Comparison of ENCODE assay signal across 15 cellular contexts in the genomic region with DNA sequence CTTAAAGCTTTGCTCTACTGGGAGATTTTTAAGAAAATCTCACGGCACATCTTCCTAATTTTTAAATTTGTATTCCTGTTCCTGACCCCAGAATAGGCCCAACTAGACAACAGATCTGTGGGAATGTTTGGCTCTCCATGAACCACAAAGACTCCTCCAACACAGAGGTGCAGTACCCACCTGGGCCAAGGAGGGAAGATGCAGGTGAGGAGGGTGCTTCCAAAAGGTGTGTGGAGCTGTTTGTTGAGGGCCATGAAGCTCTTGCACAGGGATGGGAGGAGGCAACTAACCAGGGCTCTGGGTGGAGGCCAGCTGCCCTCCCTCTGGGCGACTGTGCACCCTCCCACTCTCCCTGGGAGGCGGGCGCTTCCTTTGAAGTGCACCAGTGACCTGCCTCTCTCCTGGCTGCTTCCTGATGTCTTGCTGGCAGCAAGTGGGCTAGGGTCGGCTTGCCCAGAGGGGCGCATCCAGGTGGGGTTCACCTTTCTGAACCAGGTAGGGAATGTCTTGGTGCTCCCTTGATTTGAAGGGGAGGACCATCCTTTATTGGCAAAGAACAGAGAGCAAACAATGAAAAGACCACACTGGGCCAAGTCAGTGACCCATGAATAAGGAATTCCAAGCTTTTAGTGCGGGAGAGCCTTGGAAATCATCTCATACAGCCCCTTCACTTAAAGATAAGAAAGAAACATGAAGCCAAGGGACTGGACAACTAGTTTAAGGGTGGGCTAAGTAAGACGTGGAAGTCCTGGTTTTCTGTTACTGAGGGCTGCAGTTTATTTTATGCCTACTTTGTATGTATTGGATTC.
DNase-seq lines count a peak whose midpoint lies in the region; ATAC-seq and TF ChIP-seq lines count a peak whose summit lies in the region.
"Had no signal": no experiment of that assay in that cellular context is flagged by ENCODE, and none has a peak within 500 bp of the region (broad histone marks: within the 10 kb centered on the region; RNA-seq: fewer than 3 reads in every experiment).

No MANE protein-coding gene starts in this region.

- no peak overlapping the region for H2AFZ ChIP-seq in PC-3 (ENCODE audit: low read length)

- no peak overlapping the region for H3K27ac Mint-ChIP-seq in activated naive CD8-positive, alpha-beta T cell treated with anti-CD3 and anti-CD28 coated beads for 36 hours
- H3K27ac Mint-ChIP-seq in activated naive CD4-positive, alpha-beta T cell treated with anti-CD3 and anti-CD28 coated beads, Interleukin-2, amount 10 ng/mL, durations not matched to agents 7 days and 5 days: no peak overlapping the region
- H3K27ac Mint-ChIP-seq: activated CD8-positive, alpha-beta T cell treated with anti-CD3 and anti-CD28 coated beads, Interleukin-2, amount 10 ng/mL, durations not matched to agents 7 days and 5 days; dendritic cell treated with granulocyte-macrophage colony-stimulating factor and Interleukin-4, amounts not matched to agents 40 ng/mL and 50 ng/mL, for 4 days had no signal

- H4K20me1 ChIP-seq in PC-3 (ENCODE audit: low read length): no peaks in the 10 kb centered on the region

- peaks cover 2% of the 10 kb centered on the region for H3K4me1 Mint-ChIP-seq in activated naive CD8-positive, alpha-beta T cell treated with anti-CD3 and anti-CD28 coated beads for 36 hours
- no peaks in the 10 kb centered on the region for H3K4me1 Mint-ChIP-seq in activated naive CD4-positive, alpha-beta T cell treated with anti-CD3 and anti-CD28 coated beads, Interleukin-2, amount 10 ng/mL, durations not matched to agents 7 days and 5 days

- no peak overlapping the region for H3K27ac ChIP-seq in right atrium auricular region
- no peak overlapping the region for H3K27ac ChIP-seq in PC-3 (ENCODE audit: low read length)
- peak overlapping the region in 1 of 2 donors; percentile 8 for H3K27ac ChIP-seq in left lung
- no peak overlapping the region for H3K27ac ChIP-seq in upper lobe of right lung
- H3K27ac ChIP-seq: esophagus squamous epithelium, neutrophil, RWPE1 had no signal

- no peak overlapping the region for H3K4me3 Mint-ChIP-seq in activated naive CD8-positive, alpha-beta T cell treated with anti-CD3 and anti-CD28 coated beads for 36 hours
- H3K4me3 Mint-ChIP-seq in activated naive CD4-positive, alpha-beta T cell treated with anti-CD3 and anti-CD28 coated beads, Interleukin-2, amount 10 ng/mL, durations not matched to agents 7 days and 5 days: no peak overlapping the region
- H3K4me3 Mint-ChIP-seq: activated CD8-positive, alpha-beta T cell treated with anti-CD3 and anti-CD28 coated beads, Interleukin-2, amount 10 ng/mL, durations not matched to agents 7 days and 5 days; dendritic cell treated with granulocyte-macrophage colony-stimulating factor and Interleukin-4, amounts not matched to agents 40 ng/mL and 50 ng/mL, for 4 days had no signal

- CTCF ChIA-PET in PC-3 (lab: Charles Lee): no interaction called here
- CTCF ChIA-PET in activated naive CD4-positive, alpha-beta T cell treated with anti-CD3 and anti-CD28 coated beads, Interleukin-2, amount 10 ng/mL, durations not matched to agents 7 days and 5 days (lab: Charles Lee): no interaction called here

- no peaks in the 10 kb centered on the region for H3K9me2 ChIP-seq in PC-3 (replicated peaks; ENCODE audit: low read length)

- no peaks in the 10 kb centered on the region for H3K36me3 Mint-ChIP-seq in activated naive CD8-positive, alpha-beta T cell treated with anti-CD3 and anti-CD28 coated beads for 36 hours
- no peaks in the 10 kb centered on the region for H3K36me3 Mint-ChIP-seq in activated naive CD4-positive, alpha-beta T cell treated with anti-CD3 and anti-CD28 coated beads, Interleukin-2, amount 10 ng/mL, durations not matched to agents 7 days and 5 days

- H3K9ac ChIP-seq in PC-3 (ENCODE audit: low read length): no peak overlapping the region

- H3K9me3 ChIP-seq in right atrium auricular region (no peaks in the 10 kb centered on the region), PC-3 (ENCODE audit: low read length) (no peaks in the 10 kb centered on the region), left lung (no peaks in the 10 kb centered on the region), upper lobe of right lung (no peaks in the 10 kb centered on the region)
- H3K9me3 ChIP-seq: esophagus squamous epithelium, neutrophil had no signal

- DNase-seq in Right ventricle myocardium superior (no peak), right atrium auricular region (ENCODE audit: low spot score) (no peak), PC-3 (peak; percentile 6), left lung (peak; percentile 63 to 77), upper lobe of right lung (peak; percentile 79), NCI-H2081 treated with DMSO at 0.1 percent for 48 hours (lab: John Stamatoyannopoulos, UW) (no peak)
- DNase-seq in activated naive CD8-positive, alpha-beta T cell treated with anti-CD3 and anti-CD28 coated beads for 36 hours: no peak
- no peak for DNase-seq in activated naive CD4-positive, alpha-beta T cell treated with anti-CD3 and anti-CD28 coated beads, Interleukin-2, amount 10 ng/mL, durations not matched to agents 7 days and 5 days
- DNase-seq: activated CD8-positive, alpha-beta T cell treated with anti-CD3 and anti-CD28 coated beads, Interleukin-2, amount 10 ng/mL, durations not matched to agents 7 days and 5 days; activated gamma-delta T cell; esophagus squamous epithelium; stimulated activated naive CD8-positive, alpha-beta T cell treated with anti-CD3 and anti-CD28 coated beads, Interleukin-15, Interleukin-2, amounts not matched to agents 100 U/mL and 50 U/mL, for 24 hours had no signal

- no peak overlapping the region for H3K4me3 ChIP-seq in right atrium auricular region
- no peak overlapping the region for H3K4me3 ChIP-seq in PC-3 (ENCODE audit: low read length)
- no peak overlapping the region for H3K4me3 ChIP-seq in left lung
- H3K4me3 ChIP-seq in upper lobe of right lung: no peak overlapping the region
- H3K4me3 ChIP-seq: esophagus squamous epithelium had no signal

- BruUV-seq in PC-3 (replicated peaks; lab: Mats Ljungman, UMichigan): no TSS peak

- H3K9me3 Mint-ChIP-seq in activated naive CD8-positive, alpha-beta T cell treated with anti-CD3 and anti-CD28 coated beads for 36 hours: no peaks in the 10 kb centered on the region
- H3K9me3 Mint-ChIP-seq in activated naive CD4-positive, alpha-beta T cell treated with anti-CD3 and anti-CD28 coated beads, Interleukin-2, amount 10 ng/mL, durations not matched to agents 7 days and 5 days: no peaks in the 10 kb centered on the region
- H3K9me3 Mint-ChIP-seq: dendritic cell treated with granulocyte-macrophage colony-stimulating factor and Interleukin-4, amounts not matched to agents 40 ng/mL and 50 ng/mL, for 4 days had no signal

- ATAC-seq in Right ventricle myocardium superior (ENCODE audit: poor library complexity): peak; percentile 39
- no peak for ATAC-seq in PC-3
- peak; percentile 82 for ATAC-seq in left lung
- peak; percentile 77 for ATAC-seq in upper lobe of right lung
- ATAC-seq: activated CD8-positive, alpha-beta T cell treated with anti-CD3 and anti-CD28 coated beads, Interleukin-2, amount 10 ng/mL, durations not matched to agents 7 days and 5 days; stimulated activated naive CD8-positive, alpha-beta T cell treated with anti-CD3 and anti-CD28 coated beads, Interleukin-15, Interleukin-2, amounts not matched to agents 100 U/mL and 50 U/mL, for 24 hours had no signal

- H3F3A ChIP-seq in PC-3 (ENCODE audit: low read length, unreplicated experiment): no peaks in the 10 kb centered on the region

- intact Hi-C loops in Right ventricle myocardium superior (cut with DNase I) (no loop called here), PC-3 (cut with micrococcal nuclease) (no loop called here), left lung (cut with DNase I) (no loop called here), upper lobe of right lung (cut with DNase I) (no loop called here)

- no peak overlapping the region for H3K4me2 ChIP-seq in PC-3 (ENCODE audit: low read length)

- TF ChIP-seq CTCF in right atrium auricular region (IDR thresholded peaks at IDR 0.05): no peak
- no peak for TF ChIP-seq CTCF in PC-3 (conservative IDR thresholded peaks at IDR 0.05; ENCODE audit: low read depth, low read length)
- no peak for TF ChIP-seq CTCF in left lung (IDR thresholded peaks at IDR 0.05)
- TF ChIP-seq CTCF in upper lobe of right lung (IDR thresholded peaks at IDR 0.05): no peak

- H3K36me3 ChIP-seq in right atrium auricular region (no peaks in the 10 kb centered on the region), PC-3 (ENCODE audit: low read depth, low read length) (no peaks in the 10 kb centered on the region), left lung (no peaks in the 10 kb centered on the region), upper lobe of right lung (no peaks in the 10 kb centered on the region)
- H3K36me3 ChIP-seq: esophagus squamous epithelium, neutrophil had no signal

- POLR2A ChIA-PET in PC-3 (lab: Charles Lee; ENCODE audit: unreplicated experiment): no interaction called here

- H3K27me3 Mint-ChIP-seq in activated naive CD8-positive, alpha-beta T cell treated with anti-CD3 and anti-CD28 coated beads for 36 hours: no peaks in the 10 kb centered on the region
- H3K27me3 Mint-ChIP-seq in activated naive CD4-positive, alpha-beta T cell treated with anti-CD3 and anti-CD28 coated beads, Interleukin-2, amount 10 ng/mL, durations not matched to agents 7 days and 5 days: no peaks in the 10 kb centered on the region
- H3K27me3 Mint-ChIP-seq: dendritic cell treated with granulocyte-macrophage colony-stimulating factor and Interleukin-4, amounts not matched to agents 40 ng/mL and 50 ng/mL, for 4 days had no signal

- no peaks in the 10 kb centered on the region for H3K27me3 ChIP-seq in right atrium auricular region
- H3K27me3 ChIP-seq in PC-3 (ENCODE audit: low read length): no peaks in the 10 kb centered on the region
- no peaks in the 10 kb centered on the region for H3K27me3 ChIP-seq in left lung
- H3K27me3 ChIP-seq in upper lobe of right lung: no peaks in the 10 kb centered on the region
- H3K27me3 ChIP-seq: esophagus squamous epithelium, neutrophil had no signal

- H3K79me2 ChIP-seq in PC-3 (ENCODE audit: low read length): no peaks in the 10 kb centered on the region

- H3K4me1 ChIP-seq in right atrium auricular region (peaks cover 0 to 13% of the 10 kb centered on the region in 2 donors), PC-3 (ENCODE audit: insufficient read depth, low read length) (peaks cover 15% of the 10 kb centered on the region; the same call in 1 of the 2 replicates), left lung (peaks cover 0 to 5% of the 10 kb centered on the region in 2 donors), upper lobe of right lung (no peaks in the 10 kb centered on the region)

Comparison
In these comparisons a context has a peak if more than half of its experiments do, and no peak if none do; other contexts are left out.
1. DNase-seq: peak in PC-3 (single experiment), left lung (2 of 2) and upper lobe of right lung (single experiment); none in Right ventricle myocardium superior (single experiment), right atrium auricular region (single experiment), activated naive CD8-positive, alpha-beta T cell treated with anti-CD3 and anti-CD28 coated beads for 36 hours (single experiment), NCI-H2081 treated with DMSO at 0.1 percent for 48 hours (single experiment) and activated naive CD4-positive, alpha-beta T cell treated with anti-CD3 and anti-CD28 coated beads, Interleukin-2, amount 10 ng/mL, durations not matched to agents 7 days and 5 days (single experiment).